In genomic region chr14:64786296-64787149, GRCh38 we compare ENCODE assay signal across 23 cellular contexts.
DNase-seq lines count a peak whose midpoint lies in the region; ATAC-seq, FAIRE-seq and TF ChIP-seq lines count a peak whose summit lies in the region.
"Had no signal": no experiment of that assay in that cellular context is flagged by ENCODE, and none has a peak within 500 bp of the region (broad histone marks: within the 10 kb centered on the region; RNA-seq: fewer than 3 reads in every experiment).

No MANE protein-coding gene starts in this region.

- no peaks in the 10 kb centered on the region for H3K36me3 Mint-ChIP-seq in CD8-positive, alpha-beta T cell
- H3K36me3 Mint-ChIP-seq: CD4-positive, alpha-beta memory T cell; stimulated activated memory B cell treated with anti-CD40 and anti-IgM and Interleukin-4, amounts not matched to agents 10 μg/mL and 1 μg/mL and 100 μg/mL, for 72 hours had no signal

- H3K9me3 ChIP-seq in K562 (replicated peaks; ENCODE audit: control insufficient read depth, insufficient read depth, low read depth, low read length): no peaks in the 10 kb centered on the region
- no peaks in the 10 kb centered on the region for H3K9me3 ChIP-seq in testis
- H3K9me3 ChIP-seq in CD8-positive, alpha-beta T cell (ENCODE audit: low read length): no peaks in the 10 kb centered on the region
- H3K9me3 ChIP-seq: mucosa of descending colon, thoracic aorta had no signal

- no peak overlapping the region for H2AFZ ChIP-seq in K562 (ENCODE audit: low read depth, low read length)

- H3K36me3 ChIP-seq in K562 (ENCODE audit: control insufficient read depth, insufficient read depth, low read length) (peaks cover 79% of the 10 kb centered on the region; the same call in 2 of the 3 replicates), testis (ENCODE audit: low read depth, missing control alignments) (no peaks in the 10 kb centered on the region)
- no peaks in the 10 kb centered on the region for H3K36me3 ChIP-seq in CD8-positive, alpha-beta T cell (ENCODE audit: insufficient read depth, low read length)
- H3K36me3 ChIP-seq: thoracic aorta, WERI-Rb-1 had no signal

- TF ChIP-seq EP300 in K562 (IDR thresholded peaks at IDR 0.05; ENCODE audit: low read length): no peak

- H3K4me1 ChIP-seq in K562 (replicated peaks in 1 of 2; ENCODE audit: control insufficient read depth in 2 of 2, insufficient read depth in 2 of 2, low read length in 2 of 2) (no peaks in the 10 kb centered on the region), testis (no peaks in the 10 kb centered on the region)
- H3K4me1 ChIP-seq in CD8-positive, alpha-beta T cell (ENCODE audit: insufficient read depth, low read length): no peaks in the 10 kb centered on the region

- TF ChIP-seq POLR2A in K562 (conservative IDR thresholded peaks at IDR 0.05): no peak
- no peak for TF ChIP-seq POLR2A in testis (IDR thresholded peaks at IDR 0.05)

- no peak for FAIRE-seq in K562 (lab: Jason Lieb, UNC)

- H3K9ac ChIP-seq in K562 (ENCODE audit: insufficient read depth in 1 of 2, low read depth in 2 of 2, low read length in 2 of 2): peak overlapping the region in 1 of 2 experiments; percentile 31; a peak in 1 of 4 replicates

- no peaks in the 10 kb centered on the region for H3K79me2 ChIP-seq in K562 (ENCODE audit: control insufficient read depth, insufficient read depth, low read length)

- in situ Hi-C loops in K562 (cut with MboI): no loop called here

- TSS peak; percentile 41 for BruUV-seq in K562 (replicated peaks; lab: Mats Ljungman, UMichigan)

- no peak overlapping the region for H3K4me3 Mint-ChIP-seq in CD8-positive, alpha-beta T cell
- H3K4me3 Mint-ChIP-seq: CD4-positive, alpha-beta memory T cell; endodermal cell; stimulated activated memory B cell treated with anti-CD40 and anti-IgM and Interleukin-4, amounts not matched to agents 10 μg/mL and 1 μg/mL and 100 μg/mL, for 72 hours; T-helper 17 cell had no signal

- no peaks in the 10 kb centered on the region for H3K27me3 Mint-ChIP-seq in CD8-positive, alpha-beta T cell (ENCODE audit: low read depth)
- H3K27me3 Mint-ChIP-seq: CD4-positive, alpha-beta memory T cell had no signal

- H3K4me3 ChIP-seq in K562: no peak overlapping the region
- H3K4me3 ChIP-seq in testis: no peak overlapping the region
- no peak overlapping the region for H3K4me3 ChIP-seq in CD8-positive, alpha-beta T cell (ENCODE audit: low read depth, low read length)
- H3K4me3 ChIP-seq: mucosa of descending colon, thoracic aorta had no signal

- 96% methylated on average over 18 of the region's 24 CpGs for WGBS in K562 (ENCODE audit: insufficient coverage, low coverage, missing lambda C conversion rate)
- 90 to 91% methylated on average over 13 to 24 of the region's 24 CpGs for WGBS in testis, 2 donors

- H3K9me1 ChIP-seq in K562 (ENCODE audit: control insufficient read depth, insufficient read depth, low read length): no peaks in the 10 kb centered on the region

- TF ChIP-seq RAD21 in K562 (CRISPR knock-in tag; conservative IDR thresholded peaks at IDR 0.05 in 1 of 2, IDR thresholded peaks at IDR 0.05 in 1 of 2): no peak

- no peak overlapping the region for H3K4me2 ChIP-seq in K562 (ENCODE audit: insufficient read depth, low read length)

- CTCF ChIA-PET in K562 (lab: Yijun Ruan, JAX; ENCODE audit: low intra/inter-chr PET ratio): no interaction called here
- CTCF ChIA-PET in CD8-positive, alpha-beta T cell (lab: Charles Lee): no interaction called here

- POLR2A ChIA-PET in K562 (lab: Yijun Ruan, JAX): interaction anchor here (0.5 to 2.2 kb wide), 2 partner anchors 11 to 18 kb away, joined by 3 to 9 read pairs; no protein-coding TSS in a partner anchor
- POLR2A ChIA-PET in CD8-positive, alpha-beta T cell (lab: Charles Lee): no interaction called here

- ATAC-seq in K562 (no peak), left ventricle myocardium superior (peak; percentile 73), sciatic nerve (no peak)
- ATAC-seq in CD8-positive, alpha-beta T cell: no peak
- ATAC-seq: foreskin keratinocyte; left colon; mucosa of descending colon; stimulated activated memory B cell treated with anti-CD40 and anti-IgM and Interleukin-4, amounts not matched to agents 10 μg/mL and 1 μg/mL and 100 μg/mL, for 72 hours; T-helper 17 cell had no signal

- H3K4me1 Mint-ChIP-seq in CD8-positive, alpha-beta T cell (ENCODE audit: low read depth): no peaks in the 10 kb centered on the region
- H3K4me1 Mint-ChIP-seq: CD4-positive, alpha-beta memory T cell; endodermal cell; stimulated activated memory B cell treated with anti-CD40 and anti-IgM and Interleukin-4, amounts not matched to agents 10 μg/mL and 1 μg/mL and 100 μg/mL, for 72 hours had no signal

- H4K20me1 ChIP-seq in K562 (replicated peaks; ENCODE audit: control insufficient read depth, insufficient read depth, low read length): no peaks in the 10 kb centered on the region

- intact Hi-C loops in K562 (cut with micrococcal nuclease): no loop called here
- intact Hi-C loops in left ventricle myocardium superior (cut with micrococcal nuclease): no loop called here
- intact Hi-C loops in sciatic nerve (cut with DNase I): no loop called here
- intact Hi-C loops in testis (cut with DNase I; ENCODE audit: low total_unique reads): no loop called here
- intact Hi-C loops in CD8-positive, alpha-beta T cell (cut with DNase I, micrococcal nuclease): no loop called here

- DNase-seq in A172 (ENCODE audit: low spot score) (peak; percentile 70), GM03348 (ENCODE audit: low spot score) (peak; percentile 51), K562 (ENCODE audit: extremely low read depth in 1 of 4, low spot score in 3 of 4) (no peak), left ventricle myocardium superior (peak; percentile 57), sciatic nerve (ENCODE audit: low spot score) (no peak), testis (no peak), NOMO-1 treated with dmso at 0.1 percent for 144 hours (lab: John Stamatoyannopoulos, UW; ENCODE audit: unreplicated experiment) (no peak)
- DNase-seq in CD8-positive, alpha-beta T cell: no peak
- DNase-seq: activated gamma-delta T cell treated with Interleukin-2 at 50 U/mL for 16 hours; CD4-positive, alpha-beta memory T cell; DMS79; endodermal cell; foreskin keratinocyte; Karpas-422; left colon; mucosa of descending colon; NCI-H1417; NCI-H526 treated with DMSO at 0.1 percent for 48 hours; SHP77 treated with DMSO at 0.1 percent for 48 hours; T-helper 17 cell; WERI-Rb-1 had no signal

- H3K27me3 ChIP-seq in K562 (ENCODE audit: control insufficient read depth in 2 of 2, insufficient read depth in 2 of 2, low read length in 2 of 2): no peaks in the 10 kb centered on the region
- no peaks in the 10 kb centered on the region for H3K27me3 ChIP-seq in testis
- no peaks in the 10 kb centered on the region for H3K27me3 ChIP-seq in CD8-positive, alpha-beta T cell (ENCODE audit: insufficient read depth, low read length)
- H3K27me3 ChIP-seq: foreskin keratinocyte had no signal

- TF ChIP-seq CTCF in K562 (IDR thresholded peaks at IDR 0.05 in 2 of 3, conservative IDR thresholded peaks at IDR 0.05 in 1 of 3; ENCODE audit: insufficient read depth in 2 of 3, low read depth in 1 of 3, low read length in 3 of 3) (no peak), testis (IDR thresholded peaks at IDR 0.05) (no peak)
- no peak for TF ChIP-seq CTCF in CD8-positive, alpha-beta T cell (IDR thresholded peaks at IDR 0.05)

- no peaks in the 10 kb centered on the region for H3K9me3 Mint-ChIP-seq in CD8-positive, alpha-beta T cell
- H3K9me3 Mint-ChIP-seq: CD4-positive, alpha-beta memory T cell; endodermal cell; stimulated activated memory B cell treated with anti-CD40 and anti-IgM and Interleukin-4, amounts not matched to agents 10 μg/mL and 1 μg/mL and 100 μg/mL, for 72 hours had no signal

- no peak overlapping the region for H3K27ac Mint-ChIP-seq in CD8-positive, alpha-beta T cell
- H3K27ac Mint-ChIP-seq: endodermal cell; stimulated activated memory B cell treated with anti-CD40 and anti-IgM and Interleukin-4, amounts not matched to agents 10 μg/mL and 1 μg/mL and 100 μg/mL, for 72 hours; T-helper 17 cell had no signal

- H3K27ac ChIP-seq in K562 (ENCODE audit: extremely low read depth, low read depth, low read length): no peak overlapping the region
- H3K27ac ChIP-seq in testis: no peak overlapping the region
- H3K27ac ChIP-seq in CD8-positive, alpha-beta T cell (ENCODE audit: low read depth, low read length): no peak overlapping the region
- H3K27ac ChIP-seq: foreskin keratinocyte, thoracic aorta, WERI-Rb-1 had no signal

TF ChIP-seq in K562, 482 proteins besides CTCF, POLR2A, EP300 and RAD21:
- no peak for TF ChIP-seq YBX1 (IDR thresholded peaks at IDR 0.05)
- TF ChIP-seq ZNF586 (CRISPR knock-in tag; conservative IDR thresholded peaks at IDR 0.05): no peak
- no peak for TF ChIP-seq NCOA6 (IDR thresholded peaks at IDR 0.05)
- no peak for TF ChIP-seq RBFOX2 (IDR thresholded peaks at IDR 0.05; ENCODE audit: low read depth, low read length)
- no peak for TF ChIP-seq FOXA3 (CRISPR knock-in tag; conservative IDR thresholded peaks at IDR 0.05 in 1 of 2, IDR thresholded peaks at IDR 0.05 in 1 of 2)
- TF ChIP-seq POLR3A (IDR thresholded peaks at IDR 0.05; ENCODE audit: borderline replicate concordance, extremely low read depth, insufficient read depth, insufficient read length): no peak
- TF ChIP-seq ZNF79 (CRISPR knock-in tag; IDR thresholded peaks at IDR 0.05; ENCODE audit: low read depth): no peak
- TF ChIP-seq E2F3 (CRISPR knock-in tag; IDR thresholded peaks at IDR 0.05): no peak
- no peak for TF ChIP-seq GTF2F1 (IDR thresholded peaks at IDR 0.05; ENCODE audit: low read depth, low read length)
- TF ChIP-seq PKNOX1 (IDR thresholded peaks at IDR 0.05): no peak
- TF ChIP-seq NFE2L1 (tag; IDR thresholded peaks at IDR 0.05; ENCODE audit: borderline replicate concordance, low read depth): no peak
- no peak for TF ChIP-seq ZC3H4 (CRISPR knock-in tag; IDR thresholded peaks at IDR 0.05; ENCODE audit: borderline replicate concordance)
- no peak for TF ChIP-seq RBM34 (IDR thresholded peaks at IDR 0.05; ENCODE audit: borderline replicate concordance, insufficient read depth, low read length)
- TF ChIP-seq PRMT5 (CRISPR knock-in tag; IDR thresholded peaks at IDR 0.05): no peak
- TF ChIP-seq TEAD1 (CRISPR knock-in tag; IDR thresholded peaks at IDR 0.05): no peak
- TF ChIP-seq ZNF140 (CRISPR knock-in tag; IDR thresholded peaks at IDR 0.05): no peak
- TF ChIP-seq PHTF2 (CRISPR knock-in tag; IDR thresholded peaks at IDR 0.05): no peak
- TF ChIP-seq EGR1 (conservative IDR thresholded peaks at IDR 0.05): no peak

Comparison
In these comparisons a context has a peak if more than half of its experiments do, and no peak if none do; other contexts are left out.
1. DNase-seq: peak in A172 (single experiment), GM03348 (single experiment) and left ventricle myocardium superior (single experiment); none in K562 (0 of 4), sciatic nerve (single experiment), testis (single experiment), CD8-positive, alpha-beta T cell (0 of 7) and NOMO-1 treated with dmso at 0.1 percent for 144 hours (single experiment).